8 cellular contexts compared by ENCODE assay signal in genomic region chr5:179166886-179167841, GRCh38.
DNase-seq lines count a peak whose midpoint lies in the region; ATAC-seq and TF ChIP-seq lines count a peak whose summit lies in the region.

No MANE protein-coding gene starts in this region.

- no peak overlapping the region for H3K27ac Mint-ChIP-seq in activated T-helper 17 cell treated with anti-CD3 and anti-CD28 coated beads, Interleukin-2, amount 50 U/mL, for 72 hours

- no peak overlapping the region for H3K4me3 ChIP-seq in BE2C (ENCODE audit: low read depth, low read length)
- H3K4me3 ChIP-seq in foreskin fibroblast (ENCODE audit: low read depth in 1 of 2, low read length in 2 of 2) = peak overlapping the region in 1 of 2 donors; percentile 15
- H3K4me3 ChIP-seq in neutrophil (ENCODE audit: low read depth in 1 of 2, low read length in 1 of 2) = no peak overlapping the region

- H3K4me1 Mint-ChIP-seq in activated T-helper 17 cell treated with anti-CD3 and anti-CD28 coated beads, Interleukin-2, amount 50 U/mL, for 72 hours = no peaks in the 10 kb centered on the region

- no peaks in the 10 kb centered on the region for H3K36me3 Mint-ChIP-seq in activated T-helper 17 cell treated with anti-CD3 and anti-CD28 coated beads, Interleukin-2, amount 50 U/mL, for 72 hours (ENCODE audit: low read depth)

- H3K4me3 Mint-ChIP-seq in activated T-helper 17 cell treated with anti-CD3 and anti-CD28 coated beads, Interleukin-2, amount 50 U/mL, for 72 hours = peak overlapping the region; percentile 22

- H3K4me1 ChIP-seq in BE2C = no peaks in the 10 kb centered on the region
- H3K4me1 ChIP-seq in neutrophil (ENCODE audit: control insufficient read depth in 1 of 2, insufficient read depth in 1 of 2, low read depth in 1 of 2, low read length in 1 of 2) = peaks cover 3 to 9% of the 10 kb centered on the region in 2 experiments

- DNase-seq in BE2C (peak; percentile 58), GM20000 (ENCODE audit: low spot score) (peak; percentile 88), NCI-H226 (peak; percentile 36), foreskin fibroblast (peak; percentile 37 to 75), stromal cell of bone marrow (ENCODE audit: low read depth) (peak; percentile 26), DMS53 (lab: John Stamatoyannopoulos, UW) (no peak)

- H3K27me3 Mint-ChIP-seq in activated T-helper 17 cell treated with anti-CD3 and anti-CD28 coated beads, Interleukin-2, amount 50 U/mL, for 72 hours = no peaks in the 10 kb centered on the region

- H3K9me3 Mint-ChIP-seq in activated T-helper 17 cell treated with anti-CD3 and anti-CD28 coated beads, Interleukin-2, amount 50 U/mL, for 72 hours = no peaks in the 10 kb centered on the region

- ATAC-seq in activated T-helper 17 cell treated with anti-CD3 and anti-CD28 coated beads, Interleukin-2, amount 50 U/mL, for 72 hours (replicated peaks) = peak; percentile 91

- H3K9me3 ChIP-seq in BE2C = no peaks in the 10 kb centered on the region
- H3K9me3 ChIP-seq in neutrophil = no peaks in the 10 kb centered on the region

- TF ChIP-seq CTCF in BE2C (IDR thresholded peaks at IDR 0.05; ENCODE audit: low read depth, low read length) = peak; percentile 62
- peak; percentile 60 for TF ChIP-seq CTCF in GM20000 (IDR thresholded peaks at IDR 0.05; ENCODE audit: extremely low read depth, missing control alignments)
- TF ChIP-seq CTCF in foreskin fibroblast (IDR thresholded peaks at IDR 0.05; ENCODE audit: low read depth, low read length) = peak; percentile 64
- TF ChIP-seq CTCF in neutrophil (IDR thresholded peaks at IDR 0.05) = peak; percentile 61

- H3K27me3 ChIP-seq in BE2C (no peaks in the 10 kb centered on the region), neutrophil (peaks cover 43% of the 10 kb centered on the region)

- H3K27ac ChIP-seq in neutrophil = no peak overlapping the region

- no peaks in the 10 kb centered on the region for H3K36me3 ChIP-seq in BE2C
- H3K36me3 ChIP-seq in neutrophil = no peaks in the 10 kb centered on the region
